ENCODE assay signal across 17 cellular contexts in the genomic region with DNA sequence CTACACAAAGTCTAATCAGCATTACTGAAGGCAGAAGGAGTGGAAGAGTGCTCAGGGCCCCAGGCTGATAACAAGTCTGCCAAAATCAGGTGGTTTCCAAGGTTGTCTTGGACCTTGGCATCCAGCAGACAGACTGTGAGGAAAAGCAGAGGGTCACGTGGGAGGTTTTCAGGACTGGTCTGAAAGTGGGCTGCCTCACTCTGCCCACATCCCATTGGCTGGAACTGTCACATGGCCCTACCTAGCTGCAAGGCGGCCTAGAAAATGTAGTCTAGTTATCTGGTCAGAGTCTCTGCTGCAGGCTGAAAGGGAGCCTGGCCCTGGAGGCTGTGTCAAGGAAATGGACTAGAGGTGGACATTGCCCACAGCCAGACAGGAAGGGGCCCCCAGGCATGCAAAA.
DNase-seq lines count a peak whose midpoint lies in the region; ATAC-seq and TF ChIP-seq lines count a peak whose summit lies in the region.
"Had no signal": no experiment of that assay in that cellular context is flagged by ENCODE, and none has a peak within 500 bp of the region (broad histone marks: within the 10 kb centered on the region; RNA-seq: fewer than 3 reads in every experiment).

No MANE protein-coding gene starts in this region.

- no peak overlapping the region for H3K23ac ChIP-seq in H9 (ENCODE audit: insufficient read length, low read depth, low read length)

- no peak overlapping the region for H3K4me2 ChIP-seq in H9 (ENCODE audit: insufficient read depth, insufficient read length, low read length)
- H3K4me2 ChIP-seq: BLaER1, GM23338 had no signal

- no peaks in the 10 kb centered on the region for H3K79me2 ChIP-seq in H9 (ENCODE audit: insufficient read depth, low read length)

- no peak overlapping the region for H2AFZ ChIP-seq in H9 (ENCODE audit: low read length)
- H2AFZ ChIP-seq: GM23338 had no signal

- H3K36me3 Mint-ChIP-seq in H9 (ENCODE audit: insufficient read depth in 1 of 3, low read depth in 3 of 3) (peaks cover 0 to 2% (median 0%) of the 10 kb centered on the region in 3 experiments; a peak in 1 of 7 replicates), WTC11 (no peaks in the 10 kb centered on the region), osteocyte (ENCODE audit: unreplicated experiment) (no peaks in the 10 kb centered on the region)
- no peaks in the 10 kb centered on the region for H3K36me3 Mint-ChIP-seq in activated T-cell treated with anti-CD3 and anti-CD28 coated beads, Interleukin-2, amount 50 U/mL, for 4 hours (ENCODE audit: insufficient read depth)
- H3K36me3 Mint-ChIP-seq: CD8-positive, alpha-beta memory T cell had no signal

- H3K18ac ChIP-seq in H9 (ENCODE audit: insufficient read length, low read depth, low read length) = peak overlapping the region; percentile 57

- H3K4me3 Mint-ChIP-seq in H9 (no peak overlapping the region), WTC11 (no peak overlapping the region), osteocyte (ENCODE audit: unreplicated experiment) (no peak overlapping the region)
- no peak overlapping the region for H3K4me3 Mint-ChIP-seq in activated T-cell treated with anti-CD3 and anti-CD28 coated beads, Interleukin-2, amount 50 U/mL, for 4 hours
- H3K4me3 Mint-ChIP-seq: CD8-positive, alpha-beta memory T cell; GM23338 had no signal

- H3K27me3 ChIP-seq in BE2C = peaks cover 32% of the 10 kb centered on the region
- no peaks in the 10 kb centered on the region for H3K27me3 ChIP-seq in H9 (ENCODE audit: insufficient read depth, low read length)
- H3K27me3 ChIP-seq: BLaER1 had no signal

- H4K8ac ChIP-seq in H9 (replicated peaks; ENCODE audit: insufficient read length, low read depth, low read length) = no peak overlapping the region

- no peak overlapping the region for H3K56ac ChIP-seq in H9 (ENCODE audit: insufficient read length, low read depth, low read length)

- no peaks in the 10 kb centered on the region for H4K20me1 ChIP-seq in H9 (ENCODE audit: control insufficient read depth, insufficient read depth, insufficient read length)
- H4K20me1 ChIP-seq: BLaER1 had no signal

- no peak overlapping the region for H3K4ac ChIP-seq in H9 (ENCODE audit: low read depth, low read length)

- no peaks in the 10 kb centered on the region for H3K23me2 ChIP-seq in H9 (ENCODE audit: insufficient read length, low read depth, low read length, poor library complexity, severe bottlenecking)

- no peak overlapping the region for H2BK20ac ChIP-seq in H9 (ENCODE audit: low read depth, low read length, poor library complexity, severe bottlenecking)

- no peak overlapping the region for H3T11ph ChIP-seq in H9 (ENCODE audit: low read length)

- ATAC-seq in WTC11 (no peak), GM21529 (IDR thresholded peaks at IDR 0.05; ENCODE audit: unreplicated experiment) (no peak)
- no peak for ATAC-seq in activated T-cell treated with anti-CD3 and anti-CD28 coated beads, Interleukin-2, amount 50 U/mL, for 4 hours
- ATAC-seq: HepG2 had no signal

- H2BK5ac ChIP-seq in H9 (ENCODE audit: insufficient read length, low read length) = no peak overlapping the region

- no peak overlapping the region for H2BK120ac ChIP-seq in H9 (ENCODE audit: low read depth, low read length, poor library complexity, severe bottlenecking)

- peak; percentile 22 for DNase-seq in BE2C
- no peak for DNase-seq in H9
- no peak for DNase-seq in WTC11 (ENCODE audit: low spot score)
- DNase-seq in left kidney (ENCODE audit: low read depth, low spot score) = peak; percentile 6
- DNase-seq in DMS79 (lab: John Stamatoyannopoulos, UW) = no peak
- no peak for DNase-seq in osteocyte (ENCODE audit: extremely low spot score, unreplicated experiment)
- no peak for DNase-seq in activated T-cell treated with anti-CD3 and anti-CD28 coated beads, Interleukin-2, amount 50 U/mL, for 4 hours
- DNase-seq: Calu3; CD8-positive, alpha-beta memory T cell; DMS 273 treated with DMSO at 0.1 percent for 48 hours; KBM-7 had no signal

- POLR2A ChIA-PET in WTC11 (lab: Charles Lee) = no interaction called here

- H4K5ac ChIP-seq in H9 (ENCODE audit: insufficient read length, low read depth, low read length) = no peak overlapping the region

- no CpG with 5 or more reads among the region's 2 CpGs for WGBS in H9 (ENCODE audit: extremely low coverage, insufficient read length, low lambda C conversion rate)

- TF ChIP-seq CTCF in BE2C (IDR thresholded peaks at IDR 0.05; ENCODE audit: low read depth, low read length) = no peak
- TF ChIP-seq CTCF in H9 (conservative IDR thresholded peaks at IDR 0.05) = no peak
- no peak for TF ChIP-seq CTCF in WTC11 (IDR thresholded peaks at IDR 0.05)
- no peak for TF ChIP-seq CTCF in osteocyte (IDR thresholded peaks at IDR 0.05)

- H3K4me1 ChIP-seq in BE2C (no peaks in the 10 kb centered on the region), H9 (ENCODE audit: insufficient read depth, low read length) (no peaks in the 10 kb centered on the region)
- H3K4me1 ChIP-seq: BLaER1, HAP-1 had no signal

- no peak overlapping the region for H3K9ac ChIP-seq in H9 (ENCODE audit: extremely low read depth, insufficient read length, low read length)
- H3K9ac ChIP-seq: BLaER1 had no signal

- H2BK15ac ChIP-seq in H9 (ENCODE audit: low read depth, low read length) = no peak overlapping the region

- H3K4me3 ChIP-seq in BE2C (ENCODE audit: low read depth, low read length) = no peak overlapping the region
- H3K4me3 ChIP-seq: BLaER1, GM23338, HAP-1 had no signal

- no peaks in the 10 kb centered on the region for H3K9me3 ChIP-seq in BE2C
- no peaks in the 10 kb centered on the region for H3K9me3 ChIP-seq in H9 (ENCODE audit: control insufficient read depth, low read depth, low read length)
- H3K9me3 ChIP-seq: BLaER1, HAP-1 had no signal

- H3K27ac ChIP-seq in H9 (ENCODE audit: insufficient read length, low read depth, low read length) = no peak overlapping the region
- H3K27ac ChIP-seq: 22Rv1, BLaER1 had no signal

- H4K91ac ChIP-seq in H9 (ENCODE audit: insufficient read length, low read depth, low read length) = no peak overlapping the region

- no peak overlapping the region for H2AK5ac ChIP-seq in H9 (ENCODE audit: insufficient read length, low read length)

- no peaks in the 10 kb centered on the region for H3K36me3 ChIP-seq in BE2C
- H3K36me3 ChIP-seq: BLaER1, HAP-1 had no signal

- H3K27me3 Mint-ChIP-seq in H9 (ENCODE audit: low read depth) = peaks cover 2% of the 10 kb centered on the region
- peaks cover 16% of the 10 kb centered on the region for H3K27me3 Mint-ChIP-seq in WTC11 (ENCODE audit: low read depth)
- H3K27me3 Mint-ChIP-seq in osteocyte (ENCODE audit: unreplicated experiment) = no peaks in the 10 kb centered on the region
- peaks cover 4% of the 10 kb centered on the region for H3K27me3 Mint-ChIP-seq in activated T-cell treated with anti-CD3 and anti-CD28 coated beads, Interleukin-2, amount 50 U/mL, for 4 hours (ENCODE audit: low read depth)

- H2BK12ac ChIP-seq in H9 (ENCODE audit: insufficient read length, low read depth, low read length) = no peak overlapping the region

- H3K14ac ChIP-seq in H9 (ENCODE audit: insufficient read depth, low read length) = no peak overlapping the region

- peak overlapping the region in 1 of 3 experiments; percentile 40; a peak in 1 of 7 replicates for H3K27ac Mint-ChIP-seq in H9
- no peak overlapping the region for H3K27ac Mint-ChIP-seq in WTC11
- H3K27ac Mint-ChIP-seq in osteocyte (ENCODE audit: unreplicated experiment) = no peak overlapping the region
- H3K27ac Mint-ChIP-seq: CD8-positive, alpha-beta memory T cell; GM23338 had no signal

- CTCF ChIA-PET in WTC11 (lab: Charles Lee) = no interaction called here

- H3K79me1 ChIP-seq in H9 (ENCODE audit: insufficient read depth, low read depth, low read length, poor library complexity, severe bottlenecking) = no peaks in the 10 kb centered on the region

- H3K9me3 Mint-ChIP-seq in H9 (no peaks in the 10 kb centered on the region), WTC11 (no peaks in the 10 kb centered on the region), osteocyte (ENCODE audit: unreplicated experiment) (peaks cover 24% of the 10 kb centered on the region)
- H3K9me3 Mint-ChIP-seq in activated T-cell treated with anti-CD3 and anti-CD28 coated beads, Interleukin-2, amount 50 U/mL, for 4 hours = no peaks in the 10 kb centered on the region
- H3K9me3 Mint-ChIP-seq: CD8-positive, alpha-beta memory T cell; GM23338 had no signal

- peaks cover 0 to 6% of the 10 kb centered on the region in 2 experiments; a peak in 3 of 4 replicates for H3K4me1 Mint-ChIP-seq in H9
- H3K4me1 Mint-ChIP-seq in WTC11 = no peaks in the 10 kb centered on the region
- H3K4me1 Mint-ChIP-seq in osteocyte (ENCODE audit: unreplicated experiment) = no peaks in the 10 kb centered on the region
- H3K4me1 Mint-ChIP-seq in activated T-cell treated with anti-CD3 and anti-CD28 coated beads, Interleukin-2, amount 50 U/mL, for 4 hours (ENCODE audit: low read depth) = no peaks in the 10 kb centered on the region
- H3K4me1 Mint-ChIP-seq: CD8-positive, alpha-beta memory T cell; GM23338 had no signal

TF ChIP-seq in WTC11, 78 proteins besides CTCF, POLR2A, EP300 and RAD21:
- no peak for TF ChIP-seq ZNF121 (CRISPR knock-in tag; IDR thresholded peaks at IDR 0.05)
- TF ChIP-seq, protein P1, sequence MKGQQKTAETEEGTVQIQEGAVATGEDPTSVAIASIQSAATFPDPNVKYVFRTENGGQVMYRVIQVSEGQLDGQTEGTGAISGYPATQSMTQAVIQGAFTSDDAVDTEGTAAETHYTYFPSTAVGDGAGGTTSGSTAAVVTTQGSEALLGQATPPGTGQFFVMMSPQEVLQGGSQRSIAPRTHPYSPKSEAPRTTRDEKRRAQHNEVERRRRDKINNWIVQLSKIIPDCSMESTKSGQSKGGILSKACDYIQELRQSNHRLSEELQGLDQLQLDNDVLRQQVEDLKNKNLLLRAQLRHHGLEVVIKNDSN (CRISPR knock-in tag; IDR thresholded peaks at IDR 0.05) = peak; percentile 51; the same call in 1 of the 2 replicates
- TF ChIP-seq, protein P2, sequence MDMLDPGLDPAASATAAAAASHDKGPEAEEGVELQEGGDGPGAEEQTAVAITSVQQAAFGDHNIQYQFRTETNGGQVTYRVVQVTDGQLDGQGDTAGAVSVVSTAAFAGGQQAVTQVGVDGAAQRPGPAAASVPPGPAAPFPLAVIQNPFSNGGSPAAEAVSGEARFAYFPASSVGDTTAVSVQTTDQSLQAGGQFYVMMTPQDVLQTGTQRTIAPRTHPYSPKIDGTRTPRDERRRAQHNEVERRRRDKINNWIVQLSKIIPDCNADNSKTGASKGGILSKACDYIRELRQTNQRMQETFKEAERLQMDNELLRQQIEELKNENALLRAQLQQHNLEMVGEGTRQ (CRISPR knock-in tag; IDR thresholded peaks at IDR 0.05) = peak; percentile 59
- no peak for TF ChIP-seq GABPB1 (CRISPR knock-in tag; IDR thresholded peaks at IDR 0.05)

Comparison
In these comparisons a context has a peak if more than half of its experiments do, and no peak if none do; other contexts are left out.
1. DNase-seq: peak in BE2C (single experiment) and left kidney (single experiment); none in H9 (single experiment), WTC11 (single experiment), DMS79 (single experiment), osteocyte (single experiment) and activated T-cell treated with anti-CD3 and anti-CD28 coated beads, Interleukin-2, amount 50 U/mL, for 4 hours (single experiment).